ENCODE assay signal across 8 cellular contexts in the genomic region with DNA sequence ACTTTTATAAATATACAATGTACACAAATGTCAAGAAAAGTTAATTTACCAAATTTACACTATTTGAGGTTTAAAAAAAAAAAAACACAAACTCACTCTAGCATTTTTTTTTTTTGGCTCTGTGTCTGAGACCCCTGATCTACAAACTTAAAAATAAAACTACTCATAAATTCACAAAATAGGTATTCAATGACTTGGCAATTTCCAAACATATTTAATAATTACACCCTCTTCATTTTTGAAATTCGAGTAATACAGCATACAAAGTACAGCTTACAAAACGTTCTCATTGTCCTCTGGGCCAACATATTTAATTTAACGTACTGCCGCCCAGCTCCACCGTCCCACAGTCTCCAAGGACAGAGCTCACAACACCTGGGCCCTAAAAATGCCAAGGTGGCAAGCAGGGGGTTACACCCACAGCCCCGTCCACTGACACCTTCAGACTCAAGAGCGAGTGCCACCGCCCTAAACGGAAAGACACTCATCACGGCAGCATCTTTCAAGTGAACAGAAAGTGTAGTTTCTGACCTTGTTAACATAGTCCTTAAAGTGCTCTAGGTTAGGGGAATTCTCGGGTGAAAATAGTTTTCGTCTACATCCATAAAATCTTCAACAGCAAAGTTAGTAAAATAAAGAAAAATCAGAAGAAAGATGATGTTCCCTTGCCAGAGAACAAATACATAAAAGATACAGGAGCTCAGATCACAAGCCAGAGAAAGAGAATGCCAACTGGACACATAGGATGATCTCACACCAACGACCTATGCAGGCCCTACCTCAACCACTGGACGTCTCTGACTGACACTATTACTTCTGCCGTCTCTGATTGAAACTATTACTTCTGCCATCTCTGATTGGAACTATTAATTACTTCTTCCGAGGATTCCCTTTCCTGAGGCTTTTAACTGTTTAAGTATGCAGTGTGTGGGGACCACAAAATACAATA. TPM values are rescaled to one million over a fixed set of nuclear protein-coding genes. Genes with fewer than 3 reads are reported as not detected.
DNase-seq lines count a peak whose midpoint lies in the region; ATAC-seq and TF ChIP-seq lines count a peak whose summit lies in the region.

No MANE protein-coding gene starts in this region.

- H3K4me3 ChIP-seq in adipocyte (ENCODE audit: low read length): peak overlapping the region; percentile 84
- H3K4me3 ChIP-seq in tibial nerve: peak overlapping the region in 3 of 4 donors; percentile 15 to 86 (median 22)

- H3K27me3 ChIP-seq in adipocyte (replicated peaks; ENCODE audit: control insufficient read depth, insufficient read depth, low read length) (no peaks in the 10 kb centered on the region), tibial nerve (no peaks in the 10 kb centered on the region)

- DNase-seq in activated T-cell treated with anti-CD3 and anti-CD28 coated beads, Interleukin-2, amount 50 U/mL, for 4 hours: no peak
- no peak for DNase-seq in activated T-cell treated with anti-CD3 and anti-CD28 coated beads, Interleukin-2, amount 50 U/mL, for 1 hour
- peak; percentile 64 for DNase-seq in adipocyte (ENCODE audit: low read depth)
- peak in 1 of 2 donors; percentile 55 for DNase-seq in left colon
- no peak for DNase-seq in tibial nerve (ENCODE audit: low spot score in 2 of 2)
- no peak for DNase-seq in NCI-H446 treated with DMSO at 0.1 percent for 48 hours (lab: John Stamatoyannopoulos, UW)
- no peak for DNase-seq in COR-L47 (lab: John Stamatoyannopoulos, UW)

- TF ChIP-seq POLR2A in tibial nerve (IDR thresholded peaks at IDR 0.05): no peak

- no peak for ATAC-seq in activated T-cell treated with anti-CD3 and anti-CD28 coated beads, Interleukin-2, amount 50 U/mL, for 4 hours
- ATAC-seq in left colon: peak; percentile 39
- no peak for ATAC-seq in HG02763 (IDR thresholded peaks at IDR 0.05; ENCODE audit: unreplicated experiment)

- TF ChIP-seq EP300 in tibial nerve (IDR thresholded peaks at IDR 0.05): no peak

- H3K4me1 ChIP-seq in adipocyte (ENCODE audit: control insufficient read depth, insufficient read depth, low read length) (peaks cover 38% of the 10 kb centered on the region), tibial nerve (peaks cover 0 to 73% (median 37%) of the 10 kb centered on the region in 4 donors)

- H3K27ac ChIP-seq in tibial nerve: peak overlapping the region in 3 of 4 donors; percentile 11 to 61 (median 51)

- no peaks in the 10 kb centered on the region for H3K27me3 Mint-ChIP-seq in activated T-cell treated with anti-CD3 and anti-CD28 coated beads, Interleukin-2, amount 50 U/mL, for 4 hours (ENCODE audit: low read depth)

- H3K9me3 Mint-ChIP-seq in activated T-cell treated with anti-CD3 and anti-CD28 coated beads, Interleukin-2, amount 50 U/mL, for 4 hours: no peaks in the 10 kb centered on the region

- H3K36me3 ChIP-seq in adipocyte (ENCODE audit: control insufficient read depth, insufficient read depth, low read length, severe bottlenecking) (no peaks in the 10 kb centered on the region), tibial nerve (peaks cover 0 to 13% (median 0%) of the 10 kb centered on the region in 3 donors)

- peak overlapping the region; percentile 44 for H3K4me3 Mint-ChIP-seq in activated T-cell treated with anti-CD3 and anti-CD28 coated beads, Interleukin-2, amount 50 U/mL, for 4 hours

- peak overlapping the region; percentile 70 for H3K9ac ChIP-seq in adipocyte (ENCODE audit: low read length)

- no peak for TF ChIP-seq CTCF in tibial nerve (IDR thresholded peaks at IDR 0.05)

- H3K4me1 Mint-ChIP-seq in activated T-cell treated with anti-CD3 and anti-CD28 coated beads, Interleukin-2, amount 50 U/mL, for 4 hours (ENCODE audit: low read depth): peaks cover 44% of the 10 kb centered on the region

- peaks cover 2% of the 10 kb centered on the region for H3K36me3 Mint-ChIP-seq in activated T-cell treated with anti-CD3 and anti-CD28 coated beads, Interleukin-2, amount 50 U/mL, for 4 hours (ENCODE audit: insufficient read depth)

- intact Hi-C loops in left colon (cut with DNase I, micrococcal nuclease): no loop called here

- 34 to 42% methylated on average over 16 of the region's 16 CpGs for WGBS in tibial nerve, 2 donors

- H3K9me3 ChIP-seq in adipocyte (ENCODE audit: control insufficient read depth, low read length) (no peaks in the 10 kb centered on the region), tibial nerve (no peaks in the 10 kb centered on the region)

RNA-seq across cellular contexts. Expression of gene ADCY9, which starts 4.2 kb away (rescaled TPM):
- total RNA-seq in activated T-cell treated with anti-CD3 and anti-CD28 coated beads, Interleukin-2, amount 50 U/mL, for 4 hours: 1 to 10 TPM; 4.2 to 5.7 (median 5.2) TPM
- total RNA-seq in left colon (10 to 100 TPM; 27.2 to 32.7 TPM), tibial nerve (10 to 100 TPM; 19.0 to 32.7 (median 29.6) TPM)
